8 cellular contexts compared by ENCODE assay signal in the genomic region with DNA sequence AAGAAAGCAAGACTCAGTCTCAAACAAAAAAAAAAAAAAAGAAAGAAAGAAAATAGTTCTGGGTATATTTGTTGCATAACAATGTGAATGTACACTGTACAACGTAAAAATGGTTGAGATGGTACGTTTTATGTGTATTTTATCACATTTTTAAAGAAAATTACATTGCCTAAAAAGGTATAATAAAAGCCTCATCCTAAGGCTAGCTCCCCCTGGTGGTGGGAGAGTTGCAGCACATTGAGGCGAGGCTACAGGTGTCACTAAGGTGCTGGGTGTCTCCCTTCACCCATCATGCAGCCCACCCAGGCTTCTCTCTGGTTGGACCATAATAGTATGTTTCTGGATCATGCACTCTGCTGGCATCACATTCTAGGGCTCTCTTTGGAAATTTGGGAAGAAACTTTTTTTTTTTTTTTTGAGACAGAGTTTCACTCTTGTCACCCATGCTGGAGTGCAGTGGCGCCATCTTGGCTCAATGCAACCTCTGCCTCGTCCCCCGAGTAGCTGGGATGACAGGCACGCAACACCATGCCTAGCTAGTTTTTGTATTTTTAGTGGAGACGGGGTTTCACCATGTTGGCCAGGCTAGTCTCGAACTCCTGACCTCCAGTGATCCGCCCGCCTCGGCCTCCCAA. TPM values are rescaled to one million over a fixed set of nuclear protein-coding genes. Genes with fewer than 3 reads are reported as not detected.
DNase-seq lines count a peak whose midpoint lies in the region; ATAC-seq, FAIRE-seq and TF ChIP-seq lines count a peak whose summit lies in the region.

No MANE protein-coding gene starts in this region.

- no peaks in the 10 kb centered on the region for H3K36me3 ChIP-seq in BJ (ENCODE audit: control insufficient read depth, insufficient read depth, low read length)
- no peaks in the 10 kb centered on the region for H3K36me3 ChIP-seq in H7 (replicated peaks; ENCODE audit: control insufficient read depth, insufficient read depth, low read length)
- H3K36me3 ChIP-seq in SJSA1, result no peaks in the 10 kb centered on the region

- CTCF ChIA-PET in BJ (lab: Yijun Ruan, JAX), result interaction anchor here (0.6 to 4.2 kb wide), 29 partner anchors 8 to 260 kb away, joined by 3 to 46 read pairs (median 4); a partner anchor contains a TSS

- no peaks in the 10 kb centered on the region for H3K4me1 ChIP-seq in SJSA1 (replicated peaks)

- POLR2A ChIA-PET in BJ (lab: Charles Lee), result no interaction called here

- no peak for FAIRE-seq in H54 (lab: Jason Lieb, UNC)

- DNase-seq in BJ (ENCODE audit: low read depth) (no peak), H7 (peak; percentile 22), SJSA1 (ENCODE audit: low read depth in 1 of 2, low spot score in 2 of 2) (peak; percentile 43 to 76), left cardiac atrium (peak; percentile 68), H54 (ENCODE audit: insufficient read length, low spot score) (no peak)
- DNase-seq in activated naive CD4-positive, alpha-beta T cell treated with Interleukin-2 at 50 U/mL for 16 hours, result peak; percentile 82
- DNase-seq in stimulated activated CD4-positive, alpha-beta T cell treated with anti-CD3 and anti-CD28 coated beads, Interleukin-12 subunit alpha, Interleukin-12 subunit beta, amount 100 ng/mL, for 24 hours (ENCODE audit: low read depth in 2 of 2), result peak; percentile 56 to 81

- ATAC-seq in left cardiac atrium, result peak in 1 of 2 donors; percentile 49
- no peak for ATAC-seq in GM18502 (IDR thresholded peaks at IDR 0.05; ENCODE audit: poor library complexity, unreplicated experiment)

- intact Hi-C loops in left cardiac atrium (cut with DNase I), result loop anchor here in 1 of 2 donors (2.0 kb wide), 1 partner anchor 218 kb away; no protein-coding TSS in a partner anchor

- TF ChIP-seq POLR2A in H54 (IDR thresholded peaks at IDR 0.05; ENCODE audit: low read depth, low read length), result no peak

- no peak overlapping the region for H3K27ac ChIP-seq in SJSA1

- H3K9me3 ChIP-seq in SJSA1 (replicated peaks), result no peaks in the 10 kb centered on the region

- no peaks in the 10 kb centered on the region for H3K27me3 ChIP-seq in BJ (ENCODE audit: control insufficient read depth, insufficient read depth, low read length)
- no peaks in the 10 kb centered on the region for H3K27me3 ChIP-seq in H7 (ENCODE audit: control insufficient read depth, insufficient read depth, low read length)
- no peaks in the 10 kb centered on the region; the same call in 1 of the 2 replicates for H3K27me3 ChIP-seq in SJSA1 (replicated peaks)

- TF ChIP-seq CTCF in BJ (IDR thresholded peaks at IDR 0.05; ENCODE audit: insufficient read depth, low read depth, low read length), result peak; percentile 89

- H3K4me3 ChIP-seq in BJ (ENCODE audit: low read depth, low read length) (no peak overlapping the region), H7 (ENCODE audit: insufficient read depth, low read depth, low read length) (no peak overlapping the region), SJSA1 (no peak overlapping the region)

RNA-seq across cellular contexts. Expression of a gene that starts 12.4 kb away (rescaled TPM):
- 165 and 243 TPM in 2 replicates for polyA plus RNA-seq in BJ (2011; rRNA removed)
- 37.0 and 56.2 TPM in 2 replicates for polyA minus RNA-seq in BJ (2011; rRNA and poly(A)+ RNA removed)
- total RNA-seq in H7 (2014; rRNA removed; shearing (Covaris generic)), result 206 and 229 TPM in 2 replicates
- total RNA-seq in SJSA1 (2014; rRNA removed; shearing (Covaris generic)), result 196 and 205 TPM in 2 replicates
- 100 to 1,000 TPM; 159 to 202 TPM for total RNA-seq in left cardiac atrium

Comparison
In these comparisons a context has a peak if more than half of its experiments do, and no peak if none do; other contexts are left out.
1. DNase-seq: peak in H7 (single experiment), SJSA1 (2 of 2), activated naive CD4-positive, alpha-beta T cell treated with Interleukin-2 at 50 U/mL for 16 hours (single experiment), left cardiac atrium (single experiment) and stimulated activated CD4-positive, alpha-beta T cell treated with anti-CD3 and anti-CD28 coated beads, Interleukin-12 subunit alpha, Interleukin-12 subunit beta, amount 100 ng/mL, for 24 hours (2 of 2); none in BJ (single experiment) and H54 (single experiment).